In genomic region chr1:164712131-164713031, GRCh38 we compare ENCODE assay signal across 1 cellular context.
TF ChIP-seq lines count a peak whose summit lies in the region.

No MANE protein-coding gene starts in this region.

TF ChIP-seq in K562, 482 proteins besides CTCF, POLR2A, EP300 and RAD21 (continued from another document and continues in another):
- TF ChIP-seq MLX (CRISPR knock-in tag; conservative IDR thresholded peaks at IDR 0.05) (no peak), TCF15 (CRISPR knock-in tag; IDR thresholded peaks at IDR 0.05) (no peak), COPS2 (conservative IDR thresholded peaks at IDR 0.05) (no peak), CHD2 (IDR thresholded peaks at IDR 0.05; ENCODE audit: low read depth, low read length) (no peak; the same call in 1 of the 2 replicates), POLR2B (IDR thresholded peaks at IDR 0.05; ENCODE audit: low read depth, partially characterized antibody) (no peak), MEIS2 (IDR thresholded peaks at IDR 0.05; ENCODE audit: partially characterized antibody) (peak; percentile 94), MAZ (CRISPR knock-in tag; conservative IDR thresholded peaks at IDR 0.05 in 1 of 2, IDR thresholded peaks at IDR 0.05 in 1 of 2) (peak; percentile 33 to 76; a peak in 3 of 4 replicates), WHSC1 (IDR thresholded peaks at IDR 0.05; ENCODE audit: low read length) (no peak), CHD7 (IDR thresholded peaks at IDR 0.05; ENCODE audit: low read depth, low read length) (no peak), TEAD1 (CRISPR knock-in tag; IDR thresholded peaks at IDR 0.05) (peak in 1 of 2 experiments; percentile 93; a peak in 2 of 4 replicates), ZKSCAN3 (CRISPR knock-in tag; IDR thresholded peaks at IDR 0.05) (no peak), ZNF431 (CRISPR knock-in tag; IDR thresholded peaks at IDR 0.05) (no peak), CREBBP (IDR thresholded peaks at IDR 0.05; ENCODE audit: low read depth, low read length) (no peak), CCAR2 (IDR thresholded peaks at IDR 0.05; ENCODE audit: low read depth, low read length) (no peak), ZZZ3 (IDR thresholded peaks at IDR 0.05) (no peak), HOMEZ (CRISPR knock-in tag; IDR thresholded peaks at IDR 0.05) (no peak), CEBPG (CRISPR knock-in tag; IDR thresholded peaks at IDR 0.05) (no peak), CEBPG (tag; conservative IDR thresholded peaks at IDR 0.05 in 1 of 2, IDR thresholded peaks at IDR 0.05 in 1 of 2) (no peak), PRMT5 (CRISPR knock-in tag; IDR thresholded peaks at IDR 0.05) (no peak), ZNF79 (CRISPR knock-in tag; IDR thresholded peaks at IDR 0.05; ENCODE audit: low read depth) (no peak), ZNF124 (CRISPR knock-in tag; IDR thresholded peaks at IDR 0.05) (no peak), ZBTB1 (CRISPR knock-in tag; IDR thresholded peaks at IDR 0.05; ENCODE audit: borderline replicate concordance, low read depth) (no peak; the same call in 1 of the 2 replicates), CBX2 (IDR thresholded peaks at IDR 0.05; ENCODE audit: insufficient read depth, low read length, poor library complexity, severe bottlenecking) (no peak), HNRNPLL (IDR thresholded peaks at IDR 0.05; ENCODE audit: low read depth, low read length, poor library complexity, severe bottlenecking) (no peak), NCOA1 (IDR thresholded peaks at IDR 0.05; ENCODE audit: low read depth) (peak; percentile 96), PYGO2 (tag; IDR thresholded peaks at IDR 0.05) (peak; percentile 98), GATAD2A (IDR thresholded peaks at IDR 0.05) (peak; percentile 54; the same call in 1 of the 2 replicates), CBX1 (IDR thresholded peaks at IDR 0.05; ENCODE audit: low read depth) (no peak), NCOA6 (IDR thresholded peaks at IDR 0.05) (peak; percentile 46; the same call in 1 of the 2 replicates), CREB1 (IDR thresholded peaks at IDR 0.05) (peak; percentile 87), CREB1 (CRISPR knock-in tag; IDR thresholded peaks at IDR 0.05) (peak; percentile 51; the same call in 1 of the 2 replicates), ZNF239 (CRISPR knock-in tag; IDR thresholded peaks at IDR 0.05) (peak; percentile 81), MAFF (IDR thresholded peaks at IDR 0.05; ENCODE audit: low read length) (no peak), ZNF277 (CRISPR knock-in tag; IDR thresholded peaks at IDR 0.05; ENCODE audit: borderline replicate concordance) (no peak), ZNF41 (CRISPR knock-in tag; conservative IDR thresholded peaks at IDR 0.05) (peak; percentile 77), HEY1 (CRISPR knock-in tag; IDR thresholded peaks at IDR 0.05; ENCODE audit: borderline replicate concordance) (peak; percentile 84; the same call in 1 of the 2 replicates), ETV1 (tag; conservative IDR thresholded peaks at IDR 0.05; ENCODE audit: low read depth) (peak; percentile 78), CSDE1 (IDR thresholded peaks at IDR 0.05) (no peak), TRIM25 (IDR thresholded peaks at IDR 0.05; ENCODE audit: borderline replicate concordance) (no peak), ZNF143 (CRISPR knock-in tag; IDR thresholded peaks at IDR 0.05) (no peak), HDAC3 (IDR thresholded peaks at IDR 0.05; ENCODE audit: borderline replicate concordance, partially characterized antibody) (peak; percentile 99), TEAD2 (tag; IDR thresholded peaks at IDR 0.05) (no peak), ZNF583 (CRISPR knock-in tag; IDR thresholded peaks at IDR 0.05) (peak; percentile 95), PKNOX1 (IDR thresholded peaks at IDR 0.05) (peak; percentile 93), VEZF1 (CRISPR knock-in tag; IDR thresholded peaks at IDR 0.05) (peak; percentile 69), ZBTB7A (IDR thresholded peaks at IDR 0.05; ENCODE audit: borderline replicate concordance, control insufficient read depth, low read depth, low read length) (peak; percentile 83), POLR2G (IDR thresholded peaks at IDR 0.05; ENCODE audit: low read depth, low read length) (no peak), MCM7 (IDR thresholded peaks at IDR 0.05) (no peak), ZNF232 (CRISPR knock-in tag; IDR thresholded peaks at IDR 0.05) (no peak)
